Comparison of ENCODE assay signal across 17 cellular contexts in the genomic region with DNA sequence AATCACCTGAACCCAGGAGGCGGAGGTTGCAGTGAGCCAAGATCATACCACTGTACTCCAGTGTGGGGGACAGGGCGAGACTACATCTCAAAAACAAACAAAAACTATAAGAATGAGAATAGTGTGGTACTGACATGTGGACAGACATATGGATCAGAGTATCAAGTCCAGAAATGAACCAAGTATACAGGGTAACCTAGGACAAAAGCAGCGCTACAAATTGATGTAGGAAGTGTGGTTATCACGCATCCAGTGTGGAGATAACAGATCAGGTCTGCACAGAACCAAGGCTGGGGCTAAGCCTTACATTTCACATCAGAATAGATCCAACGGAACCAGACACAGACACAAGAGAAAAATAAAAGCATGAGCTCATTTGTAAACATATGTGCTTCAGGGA. TPM values are rescaled to one million over a fixed set of nuclear protein-coding genes. Genes with fewer than 3 reads are reported as not detected.
DNase-seq lines count a peak whose midpoint lies in the region; ATAC-seq and TF ChIP-seq lines count a peak whose summit lies in the region.
"Had no signal": no experiment of that assay in that cellular context is flagged by ENCODE, and none has a peak within 500 bp of the region (broad histone marks: within the 10 kb centered on the region; RNA-seq: fewer than 3 reads in every experiment).

No MANE protein-coding gene starts in this region.

- H3K27me3 Mint-ChIP-seq in activated naive CD4-positive, alpha-beta T cell treated with anti-CD3 and anti-CD28 coated beads, Interleukin-2, amount 10 ng/mL, durations not matched to agents 7 days and 5 days, result no peaks in the 10 kb centered on the region
- H3K27me3 Mint-ChIP-seq in CD8-positive, alpha-beta T cell (ENCODE audit: low read depth), result no peaks in the 10 kb centered on the region
- no peaks in the 10 kb centered on the region for H3K27me3 Mint-ChIP-seq in central memory CD8-positive, alpha-beta T cell
- H3K27me3 Mint-ChIP-seq: B cell, IgD-negative memory B cell had no signal

- H3K9me3 ChIP-seq in CD8-positive, alpha-beta T cell (ENCODE audit: low read length), result no peaks in the 10 kb centered on the region
- H3K9me3 ChIP-seq in HEK293 (ENCODE audit: control insufficient read depth, insufficient read depth, low read depth, low read length), result no peaks in the 10 kb centered on the region
- H3K9me3 ChIP-seq: BLaER1 treated with 17β-estradiol and CSF1 and Interleukin-3, amounts not matched to agents 10 nM and 100 nM had no signal

- no peak overlapping the region for H3K27ac ChIP-seq in CD8-positive, alpha-beta T cell (ENCODE audit: low read depth, low read length)
- no peak overlapping the region for H3K27ac ChIP-seq in HEK293 (ENCODE audit: extremely low read depth, low read depth, low read length)
- H3K27ac ChIP-seq: BLaER1 treated with 17β-estradiol and CSF1 and Interleukin-3, amounts not matched to agents 10 nM and 100 nM had no signal

- H3K4me3 ChIP-seq in CD8-positive, alpha-beta T cell (ENCODE audit: low read depth, low read length), result no peak overlapping the region
- no peak overlapping the region for H3K4me3 ChIP-seq in HEK293 (ENCODE audit: low read depth, low read length)
- H3K4me3 ChIP-seq: BLaER1 treated with 17β-estradiol and CSF1 and Interleukin-3, amounts not matched to agents 10 nM and 100 nM had no signal

- H3K4me1 Mint-ChIP-seq in activated naive CD4-positive, alpha-beta T cell treated with anti-CD3 and anti-CD28 coated beads, Interleukin-2, amount 10 ng/mL, durations not matched to agents 7 days and 5 days, result peaks cover 22% of the 10 kb centered on the region
- H3K4me1 Mint-ChIP-seq in CD8-positive, alpha-beta T cell (ENCODE audit: low read depth), result peaks cover 41% of the 10 kb centered on the region
- peaks cover 10% of the 10 kb centered on the region for H3K4me1 Mint-ChIP-seq in central memory CD8-positive, alpha-beta T cell

- no peaks in the 10 kb centered on the region for H3K9me3 Mint-ChIP-seq in activated naive CD4-positive, alpha-beta T cell treated with anti-CD3 and anti-CD28 coated beads, Interleukin-2, amount 10 ng/mL, durations not matched to agents 7 days and 5 days
- no peaks in the 10 kb centered on the region for H3K9me3 Mint-ChIP-seq in CD8-positive, alpha-beta T cell
- H3K9me3 Mint-ChIP-seq in central memory CD8-positive, alpha-beta T cell, result no peaks in the 10 kb centered on the region
- H3K9me3 Mint-ChIP-seq: CD8-positive, alpha-beta memory T cell; H9; IgD-negative memory B cell had no signal

- CTCF ChIA-PET in activated naive CD4-positive, alpha-beta T cell treated with anti-CD3 and anti-CD28 coated beads, Interleukin-2, amount 10 ng/mL, durations not matched to agents 7 days and 5 days (lab: Charles Lee), result interaction anchor here (0.9 kb wide), 1 partner anchor 54 kb away, joined by 3 read pairs; no protein-coding TSS in a partner anchor
- CTCF ChIA-PET in CD8-positive, alpha-beta T cell (lab: Charles Lee), result interaction anchor here (1.0 to 1.7 kb wide), 4 partner anchors 10 to 30 kb away, joined by 3 to 5 read pairs (median 3); a partner anchor contains a TSS
- CTCF ChIA-PET in HEK293 (lab: Yijun Ruan, JAX), result interaction anchor here (0.8 kb wide), 1 partner anchor 361 kb away, joined by 3 read pairs; no protein-coding TSS in a partner anchor

- peaks cover 28% of the 10 kb centered on the region for H3K36me3 Mint-ChIP-seq in activated naive CD4-positive, alpha-beta T cell treated with anti-CD3 and anti-CD28 coated beads, Interleukin-2, amount 10 ng/mL, durations not matched to agents 7 days and 5 days
- peaks cover 66% of the 10 kb centered on the region for H3K36me3 Mint-ChIP-seq in CD8-positive, alpha-beta T cell
- peaks cover 29% of the 10 kb centered on the region for H3K36me3 Mint-ChIP-seq in central memory CD8-positive, alpha-beta T cell (ENCODE audit: insufficient read depth)

- POLR2A ChIA-PET in CD8-positive, alpha-beta T cell (lab: Charles Lee), result no interaction called here
- POLR2A ChIA-PET in HEK293 (lab: Yijun Ruan, JAX), result interaction anchor here (0.6 kb wide), 1 partner anchor 1212 kb away, joined by 3 read pairs; no protein-coding TSS in a partner anchor

- TF ChIP-seq CTCF in CD8-positive, alpha-beta T cell (IDR thresholded peaks at IDR 0.05), result no peak
- TF ChIP-seq CTCF in HEK293 (tag by site-specific recombination; IDR thresholded peaks at IDR 0.05), result no peak
- TF ChIP-seq CTCF in GM10266 (IDR thresholded peaks at IDR 0.05; ENCODE audit: control insufficient read depth, insufficient read depth, low read depth, missing control alignments), result no peak

- H3K4me3 Mint-ChIP-seq in activated naive CD4-positive, alpha-beta T cell treated with anti-CD3 and anti-CD28 coated beads, Interleukin-2, amount 10 ng/mL, durations not matched to agents 7 days and 5 days, result no peak overlapping the region
- H3K4me3 Mint-ChIP-seq in CD8-positive, alpha-beta T cell, result no peak overlapping the region
- H3K4me3 Mint-ChIP-seq in central memory CD8-positive, alpha-beta T cell, result no peak overlapping the region
- H3K4me3 Mint-ChIP-seq: B cell; CD8-positive, alpha-beta memory T cell; H9; IgD-negative memory B cell had no signal

- peaks cover 11% of the 10 kb centered on the region for H3K36me3 ChIP-seq in CD8-positive, alpha-beta T cell (ENCODE audit: insufficient read depth, low read length)
- peaks cover 0 to 63% of the 10 kb centered on the region in 2 experiments; a peak in 2 of 3 replicates for H3K36me3 ChIP-seq in HEK293 (ENCODE audit: control insufficient read depth in 2 of 2, insufficient read depth in 1 of 2, low read length in 2 of 2)

- intact Hi-C loops in CD8-positive, alpha-beta T cell (cut with DNase I, micrococcal nuclease), result no loop called here

- ATAC-seq in CD8-positive, alpha-beta T cell, result no peak
- ATAC-seq in central memory CD8-positive, alpha-beta T cell (replicated peaks; ENCODE audit: extremely low read depth, poor library complexity, severe bottlenecking), result no peak
- ATAC-seq in HG02763 (IDR thresholded peaks at IDR 0.05; ENCODE audit: unreplicated experiment), result no peak

- H3K4me1 ChIP-seq in CD8-positive, alpha-beta T cell (ENCODE audit: insufficient read depth, low read length), result peaks cover 23% of the 10 kb centered on the region
- no peaks in the 10 kb centered on the region for H3K4me1 ChIP-seq in HEK293 (ENCODE audit: control insufficient read depth, insufficient read depth, low read length)

- DNase-seq in activated naive CD4-positive, alpha-beta T cell treated with anti-CD3 and anti-CD28 coated beads, Interleukin-2, amount 10 ng/mL, durations not matched to agents 7 days and 5 days, result no peak
- no peak for DNase-seq in activated naive CD4-positive, alpha-beta T cell treated with anti-CD3 and anti-CD28 coated beads, Interleukin-2, amount 50 U/mL, for 16 hours
- no peak for DNase-seq in CD8-positive, alpha-beta T cell
- no peak for DNase-seq in central memory CD8-positive, alpha-beta T cell (ENCODE audit: low spot score in 2 of 2)
- DNase-seq in DMS53 (lab: John Stamatoyannopoulos, UW) (no peak), GM10266 (ENCODE audit: extremely low spot score) (no peak)
- DNase-seq: CD8-positive, alpha-beta memory T cell; COR-L47; DMS 273 treated with DMSO at 0.1 percent for 48 hours; GDM1; H9; KG1 had no signal

- H3K27ac Mint-ChIP-seq in activated naive CD4-positive, alpha-beta T cell treated with anti-CD3 and anti-CD28 coated beads, Interleukin-2, amount 10 ng/mL, durations not matched to agents 7 days and 5 days, result peak overlapping the region; percentile 2
- H3K27ac Mint-ChIP-seq in CD8-positive, alpha-beta T cell, result peak overlapping the region; percentile 69
- H3K27ac Mint-ChIP-seq in central memory CD8-positive, alpha-beta T cell (ENCODE audit: low read depth), result peak overlapping the region; percentile 16
- H3K27ac Mint-ChIP-seq: B cell, IgD-negative memory B cell had no signal

- H3K27me3 ChIP-seq in CD8-positive, alpha-beta T cell (ENCODE audit: insufficient read depth, low read length), result no peaks in the 10 kb centered on the region

TF ChIP-seq in HEK293, 187 proteins besides CTCF, POLR2A, EP300 and RAD21:
- no peak for TF ChIP-seq ZNF423 (tag by site-specific recombination; IDR thresholded peaks at IDR 0.05)
- TF ChIP-seq, protein P1, sequence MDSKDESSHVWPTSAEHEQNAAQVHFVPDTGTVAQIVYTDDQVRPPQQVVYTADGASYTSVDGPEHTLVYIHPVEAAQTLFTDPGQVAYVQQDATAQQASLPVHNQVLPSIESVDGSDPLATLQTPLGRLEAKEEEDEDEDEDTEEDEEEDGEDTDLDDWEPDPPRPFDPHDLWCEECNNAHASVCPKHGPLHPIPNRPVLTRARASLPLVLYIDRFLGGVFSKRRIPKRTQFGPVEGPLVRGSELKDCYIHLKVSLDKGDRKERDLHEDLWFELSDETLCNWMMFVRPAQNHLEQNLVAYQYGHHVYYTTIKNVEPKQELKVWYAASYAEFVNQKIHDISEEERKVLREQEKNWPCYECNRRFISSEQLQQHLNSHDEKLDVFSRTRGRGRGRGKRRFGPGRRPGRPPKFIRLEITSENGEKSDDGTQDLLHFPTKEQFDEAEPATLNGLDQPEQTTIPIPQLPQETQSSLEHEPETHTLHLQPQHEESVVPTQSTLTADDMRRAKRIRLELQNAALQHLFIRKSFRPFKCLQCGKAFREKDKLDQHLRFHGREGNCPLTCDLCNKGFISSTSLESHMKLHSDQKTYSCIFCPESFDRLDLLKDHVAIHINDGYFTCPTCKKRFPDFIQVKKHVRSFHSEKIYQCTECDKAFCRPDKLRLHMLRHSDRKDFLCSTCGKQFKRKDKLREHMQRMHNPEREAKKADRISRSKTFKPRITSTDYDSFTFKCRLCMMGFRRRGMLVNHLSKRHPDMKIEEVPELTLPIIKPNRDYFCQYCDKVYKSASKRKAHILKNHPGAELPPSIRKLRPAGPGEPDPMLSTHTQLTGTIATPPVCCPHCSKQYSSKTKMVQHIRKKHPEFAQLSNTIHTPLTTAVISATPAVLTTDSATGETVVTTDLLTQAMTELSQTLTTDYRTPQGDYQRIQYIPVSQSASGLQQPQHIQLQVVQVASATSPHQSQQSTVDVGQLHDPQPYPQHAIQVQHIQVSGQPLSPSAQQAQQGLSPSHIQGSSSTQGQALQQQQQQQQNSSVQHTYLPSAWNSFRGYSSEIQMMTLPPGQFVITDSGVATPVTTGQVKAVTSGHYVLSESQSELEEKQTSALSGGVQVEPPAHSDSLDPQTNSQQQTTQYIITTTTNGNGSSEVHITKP (tag by site-specific recombination; IDR thresholded peaks at IDR 0.05), result peak; percentile 36

RNA-seq across cellular contexts. Expression of a gene that starts 23.0 kb away (rescaled TPM):
- 1 to 10 TPM in 1 of 2 experiments, under 1 TPM in 1; 0.76 to 1.2 TPM for total RNA-seq in CD8-positive, alpha-beta T cell

RNA-seq across cellular contexts. Expression of a gene that starts 43.4 kb away (rescaled TPM):
- 10 to 100 TPM; 34.7 to 46.8 TPM for total RNA-seq in CD8-positive, alpha-beta T cell

RNA-seq across cellular contexts. Expression of a gene that starts 51.9 kb away (rescaled TPM):
- 100 to 1,000 TPM; 104 to 108 TPM for total RNA-seq in CD8-positive, alpha-beta T cell

Comparison
In these comparisons a context has a peak if more than half of its experiments do, and no peak if none do; other contexts are left out.
1. H3K27ac Mint-ChIP-seq: peak in every context shown above with its lines; median percentile 69 in CD8-positive, alpha-beta T cell; 16 in central memory CD8-positive, alpha-beta T cell; 2 in activated naive CD4-positive, alpha-beta T cell treated with anti-CD3 and anti-CD28 coated beads, Interleukin-2, amount 10 ng/mL, durations not matched to agents 7 days and 5 days.